Comparison of ENCODE assay signal across 11 cellular contexts in genomic region chr20:63379872-63380271, GRCh38. TPM values are rescaled to one million over a fixed set of nuclear protein-coding genes. Genes with fewer than 3 reads are reported as not detected.
DNase-seq lines count a peak whose midpoint lies in the region; ATAC-seq and TF ChIP-seq lines count a peak whose summit lies in the region.
"Not testable (repeated sequence)": the region's sequence is repeated elsewhere in the genome, so short reads cannot be mapped to it uniquely, and the experiment has no call there.
"Had no signal": no experiment of that assay in that cellular context is flagged by ENCODE, and none has a peak within 500 bp of the region (broad histone marks: within the 10 kb centered on the region; RNA-seq: fewer than 3 reads in every experiment).

No MANE protein-coding gene starts in this region.

- not testable (repeated sequence) for H3K9me3 Mint-ChIP-seq in activated CD4-positive, alpha-beta T cell treated with anti-CD3 and anti-CD28 coated beads for 36 hours (ENCODE audit: low read depth)
- H3K9me3 Mint-ChIP-seq in brain (peaks cover under 1 to 11% (median 3%) of the 10 kb centered on the region in 5 experiments), glutamatergic neuron (ENCODE audit: unreplicated experiment) (peaks cover 14% of the 10 kb centered on the region)

- not testable (repeated sequence) for H3K4me1 ChIP-seq in HCT116 (ENCODE audit: control insufficient read depth in 1 of 2, insufficient read depth in 2 of 2, low read length in 2 of 2)

- DNase-seq in HCT116 (ENCODE audit: low read depth, low spot score): peak; percentile 2
- DNase-seq in activated CD4-positive, alpha-beta T cell treated with anti-CD3 and anti-CD28 coated beads for 36 hours; glutamatergic neuron: not testable (repeated sequence)
- DNase-seq in stimulated activated CD4-positive, alpha-beta T cell treated with anti-CD3 and anti-CD28 coated beads, Interleukin-1b, Interleukin-23, amount 100 ng/mL, for 48 hours: peak; percentile 16

- not testable (repeated sequence) for H3K9ac ChIP-seq in HCT116 (ENCODE audit: low read length)

- not testable (repeated sequence) for H2AFZ ChIP-seq in HCT116 (ENCODE audit: low read depth, low read length, poor library complexity, severe bottlenecking)

- not testable (repeated sequence) for H3K9me2 ChIP-seq in HCT116 (ENCODE audit: insufficient read depth)

- not testable (repeated sequence) for TF ChIP-seq RAD21 in HCT116 (IDR thresholded peaks at IDR 0.05; ENCODE audit: low read depth); Ishikawa (IDR thresholded peaks at IDR 0.05; ENCODE audit: low read depth)

- H3K9me3 ChIP-seq in HCT116 (ENCODE audit: control insufficient read depth in 1 of 2, insufficient read depth in 1 of 2, low read depth in 1 of 2, low read length in 2 of 2): not testable (repeated sequence)

- not testable (repeated sequence) for H4K20me1 ChIP-seq in HCT116 (ENCODE audit: insufficient read depth)

- TF ChIP-seq CTCF in HCT116 (IDR thresholded peaks at IDR 0.05 in 2 of 3, conservative IDR thresholded peaks at IDR 0.05 in 1 of 3; ENCODE audit: borderline replicate concordance in 1 of 3, insufficient read depth in 1 of 3, low read depth in 2 of 3, low read length in 2 of 3); brain (conservative IDR thresholded peaks at IDR 0.05); glutamatergic neuron (IDR thresholded peaks at IDR 0.05; ENCODE audit: partially characterized antibody, unreplicated experiment): not testable (repeated sequence)

- H3K4me3 Mint-ChIP-seq in activated CD4-positive, alpha-beta T cell treated with anti-CD3 and anti-CD28 coated beads for 36 hours; brain: not testable (repeated sequence)
- H3K4me3 Mint-ChIP-seq in glutamatergic neuron (ENCODE audit: unreplicated experiment): peak overlapping the region; percentile 20

- not testable (repeated sequence) for H3K27me3 ChIP-seq in HCT116 (ENCODE audit: insufficient read depth, low read length)

- H3K4me2 ChIP-seq in HCT116 (ENCODE audit: low read length): not testable (repeated sequence)

- intact Hi-C loops in HCT116 (cut with micrococcal nuclease): not testable (repeated sequence)
- intact Hi-C loops in activated CD4-positive, alpha-beta T cell treated with anti-CD3 and anti-CD28 coated beads for 36 hours (cut with DNase I, micrococcal nuclease): loop anchor here (5.0 kb wide), 2 partner anchors 73 to 323 kb away; no protein-coding TSS in a partner anchor

- CTCF ChIA-PET in HCT116 (lab: Charles Lee): interaction anchor here (3.5 to 3.7 kb wide), 2 partner anchors 70 to 156 kb away, joined by 28 to 55 read pairs; no protein-coding TSS in a partner anchor
- CTCF ChIA-PET in activated CD4-positive, alpha-beta T cell treated with anti-CD3 and anti-CD28 coated beads for 36 hours (lab: Charles Lee): interaction anchor here (0.6 to 2.1 kb wide), 2 partner anchors 70 to 154 kb away, joined by 3 to 6 read pairs; no protein-coding TSS in a partner anchor

- TF ChIP-seq POLR2A in HCT116 (IDR thresholded peaks at IDR 0.05; ENCODE audit: borderline replicate concordance, extremely low read depth, insufficient read depth, insufficient read length): not testable (repeated sequence)

- H3K27ac ChIP-seq in HCT116 (ENCODE audit: low read depth, low read length): not testable (repeated sequence)

- H3K4me3 ChIP-seq in HCT116 (replicated peaks in 1 of 2; ENCODE audit: low read depth in 1 of 2, low read length in 2 of 2): not testable (repeated sequence)

- H3K4me1 Mint-ChIP-seq in activated CD4-positive, alpha-beta T cell treated with anti-CD3 and anti-CD28 coated beads for 36 hours: not testable (repeated sequence)
- H3K4me1 Mint-ChIP-seq in brain (peaks cover 49% of the 10 kb centered on the region), glutamatergic neuron (ENCODE audit: low read depth, unreplicated experiment) (peaks cover 27% of the 10 kb centered on the region)

- H3K36me3 ChIP-seq in HCT116 (ENCODE audit: control insufficient read depth in 1 of 2, insufficient read depth in 2 of 2, low read length in 2 of 2): not testable (repeated sequence)

- H3K27me3 Mint-ChIP-seq in activated CD4-positive, alpha-beta T cell treated with anti-CD3 and anti-CD28 coated beads for 36 hours: peaks cover 15% of the 10 kb centered on the region
- not testable (repeated sequence) for H3K27me3 Mint-ChIP-seq in brain; glutamatergic neuron (ENCODE audit: unreplicated experiment)

- BruUV-seq in HCT116 (replicated peaks; lab: Mats Ljungman, UMichigan): not testable (repeated sequence)

- POLR2A ChIA-PET in HCT116 (lab: Charles Lee); activated CD4-positive, alpha-beta T cell treated with anti-CD3 and anti-CD28 coated beads for 36 hours (lab: Charles Lee): not testable (repeated sequence)

- RAD21 ChIA-PET in HCT116 (lab: Charles Lee; ENCODE audit: low non-redundant PET in 1 of 2, low total read pairs in 2 of 2, uncharacterized antibody in 2 of 2, unreplicated experiment in 2 of 2): not testable (repeated sequence)

- H3K79me2 ChIP-seq in HCT116 (ENCODE audit: insufficient read depth, low read length): not testable (repeated sequence)

- not testable (repeated sequence) for H3K27ac Mint-ChIP-seq in activated CD4-positive, alpha-beta T cell treated with anti-CD3 and anti-CD28 coated beads for 36 hours
- peak overlapping the region in 3 of 5 experiments; percentile 58 to 99 (median 69) for H3K27ac Mint-ChIP-seq in brain
- peak overlapping the region; percentile 48 for H3K27ac Mint-ChIP-seq in glutamatergic neuron (ENCODE audit: unreplicated experiment)

- not testable (repeated sequence) for H3K36me3 Mint-ChIP-seq in activated CD4-positive, alpha-beta T cell treated with anti-CD3 and anti-CD28 coated beads for 36 hours (ENCODE audit: low read depth); brain; glutamatergic neuron (ENCODE audit: unreplicated experiment)

- not testable (repeated sequence) for TF ChIP-seq EP300 in Ishikawa (IDR thresholded peaks at IDR 0.05; ENCODE audit: borderline replicate concordance)

- peak; percentile 62 for ATAC-seq in HCT116
- peak; percentile 30 for ATAC-seq in activated CD4-positive, alpha-beta T cell treated with anti-CD3 and anti-CD28 coated beads for 36 hours

TF ChIP-seq in HCT116, 20 proteins besides CTCF, POLR2A, EP300 and RAD21:
- TF ChIP-seq POLR2AphosphoS5 (IDR thresholded peaks at IDR 0.05; ENCODE audit: low read depth, low read length): 0 out of 2 replicates have a peak, but pooled peaks have one; percentile 23

TF ChIP-seq in Ishikawa, 13 proteins besides CTCF, POLR2A, EP300 and RAD21:
- TF ChIP-seq USF1 (IDR thresholded peaks at IDR 0.05): 0 out of 2 replicates have a peak, but pooled peaks have one; percentile 2

RNA-seq across cellular contexts. Expression of gene CHRNA4, which starts 18.7 kb away (rescaled TPM):
- total RNA-seq in HCT116 (2021; ENCODE audit: unreplicated experiment) (not detected), glutamatergic neuron (ENCODE audit: unreplicated experiment) (165 TPM)
- not detected in 2 replicates for polyA plus RNA-seq in HCT116 (2012)
- not detected for total RNA-seq in activated CD4-positive, alpha-beta T cell treated with anti-CD3 and anti-CD28 coated beads for 36 hours
- 6.4 TPM for polyA plus RNA-seq in brain (ENCODE audit: insufficient read depth, low read depth, low replicate concordance)
- total RNA-seq: CD4-positive, alpha-beta memory T cell; Daoy; HT-29; IMR-90 had no signal
- polyA plus RNA-seq: CD14-positive monocyte; CD4-positive, alpha-beta memory T cell; IMR-90 had no signal

Comparison
In these comparisons a context has a peak if more than half of its experiments do, and no peak if none do; other contexts are left out.
1. RNA of gene CHRNA4, which starts 18.7 kb away (total RNA-seq): 165 TPM in glutamatergic neuron (single experiment); not detected in HCT116 (single experiment) and not detected in activated CD4-positive, alpha-beta T cell treated with anti-CD3 and anti-CD28 coated beads for 36 hours; every median in the first group is over 100 times any median in the second.